In the genomic region with DNA sequence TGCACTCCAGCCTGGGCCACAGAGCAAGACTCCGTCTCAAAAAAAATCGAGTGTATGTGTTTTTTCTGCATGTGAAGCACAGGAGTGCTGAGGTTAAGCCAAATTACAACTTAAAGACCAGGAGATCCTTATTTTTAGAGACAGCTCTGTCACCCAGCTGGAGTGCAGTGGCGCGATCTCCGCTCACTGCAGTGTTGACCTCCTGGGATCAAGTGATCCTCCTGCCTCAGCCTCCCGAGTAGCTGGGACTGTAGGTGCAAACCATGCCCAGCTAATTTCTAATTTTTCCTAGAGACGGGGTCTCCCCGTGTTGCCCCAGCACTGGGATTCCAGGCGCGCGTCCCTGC, we compare ENCODE assay signal across 2 cellular contexts.
TF ChIP-seq lines count a peak whose summit lies in the region.

No MANE protein-coding gene starts in this region.

TF ChIP-seq in SK-N-SH treated with all-trans-retinoic acid at 6 μM for 48 hours, 23 proteins besides CTCF, POLR2A, EP300 and RAD21 (continued from another document):
- no peak for TF ChIP-seq ZC3H10 (CRISPR knock-in tag; IDR thresholded peaks at IDR 0.05)
- TF ChIP-seq, protein P1, sequence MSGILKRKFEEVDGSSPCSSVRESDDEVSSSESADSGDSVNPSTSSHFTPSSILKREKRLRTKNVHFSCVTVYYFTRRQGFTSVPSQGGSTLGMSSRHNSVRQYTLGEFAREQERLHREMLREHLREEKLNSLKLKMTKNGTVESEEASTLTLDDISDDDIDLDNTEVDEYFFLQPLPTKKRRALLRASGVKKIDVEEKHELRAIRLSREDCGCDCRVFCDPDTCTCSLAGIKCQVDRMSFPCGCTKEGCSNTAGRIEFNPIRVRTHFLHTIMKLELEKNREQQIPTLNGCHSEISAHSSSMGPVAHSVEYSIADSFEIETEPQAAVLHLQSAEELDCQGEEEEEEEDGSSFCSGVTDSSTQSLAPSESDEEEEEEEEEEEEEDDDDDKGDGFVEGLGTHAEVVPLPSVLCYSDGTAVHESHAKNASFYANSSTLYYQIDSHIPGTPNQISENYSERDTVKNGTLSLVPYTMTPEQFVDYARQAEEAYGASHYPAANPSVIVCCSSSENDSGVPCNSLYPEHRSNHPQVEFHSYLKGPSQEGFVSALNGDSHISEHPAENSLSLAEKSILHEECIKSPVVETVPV (CRISPR knock-in tag; IDR thresholded peaks at IDR 0.05), result no peak
- no peak for TF ChIP-seq ZFP3 (CRISPR knock-in tag; IDR thresholded peaks at IDR 0.05)
- TF ChIP-seq, protein P2, sequence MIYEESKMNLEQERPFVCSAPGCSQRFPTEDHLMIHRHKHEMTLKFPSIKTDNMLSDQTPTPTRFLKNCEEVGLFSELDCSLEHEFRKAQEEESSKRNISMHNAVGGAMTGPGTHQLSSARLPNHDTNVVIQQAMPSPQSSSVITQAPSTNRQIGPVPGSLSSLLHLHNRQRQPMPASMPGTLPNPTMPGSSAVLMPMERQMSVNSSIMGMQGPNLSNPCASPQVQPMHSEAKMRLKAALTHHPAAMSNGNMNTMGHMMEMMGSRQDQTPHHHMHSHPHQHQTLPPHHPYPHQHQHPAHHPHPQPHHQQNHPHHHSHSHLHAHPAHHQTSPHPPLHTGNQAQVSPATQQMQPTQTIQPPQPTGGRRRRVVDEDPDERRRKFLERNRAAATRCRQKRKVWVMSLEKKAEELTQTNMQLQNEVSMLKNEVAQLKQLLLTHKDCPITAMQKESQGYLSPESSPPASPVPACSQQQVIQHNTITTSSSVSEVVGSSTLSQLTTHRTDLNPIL (CRISPR knock-in tag; IDR thresholded peaks at IDR 0.05; ENCODE audit: low read depth), result no peak
- no peak for TF ChIP-seq OSR1 (CRISPR knock-in tag; IDR thresholded peaks at IDR 0.05)

TF ChIP-seq in SK-N-SH, 30 proteins besides CTCF, POLR2A, EP300 and RAD21 (continued from another document):
- TF ChIP-seq, protein P3, sequence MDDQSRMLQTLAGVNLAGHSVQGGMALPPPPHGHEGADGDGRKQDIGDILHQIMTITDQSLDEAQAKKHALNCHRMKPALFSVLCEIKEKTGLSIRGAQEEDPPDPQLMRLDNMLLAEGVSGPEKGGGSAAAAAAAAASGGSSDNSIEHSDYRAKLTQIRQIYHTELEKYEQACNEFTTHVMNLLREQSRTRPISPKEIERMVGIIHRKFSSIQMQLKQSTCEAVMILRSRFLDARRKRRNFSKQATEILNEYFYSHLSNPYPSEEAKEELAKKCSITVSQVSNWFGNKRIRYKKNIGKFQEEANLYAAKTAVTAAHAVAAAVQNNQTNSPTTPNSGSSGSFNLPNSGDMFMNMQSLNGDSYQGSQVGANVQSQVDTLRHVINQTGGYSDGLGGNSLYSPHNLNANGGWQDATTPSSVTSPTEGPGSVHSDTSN (IDR thresholded peaks at IDR 0.05), result no peak
- no peak for TF ChIP-seq TCF12 (IDR thresholded peaks at IDR 0.05)
- no peak for TF ChIP-seq NRF1 (IDR thresholded peaks at IDR 0.05; ENCODE audit: low read depth, low read length)
- no peak for TF ChIP-seq GABPA (IDR thresholded peaks at IDR 0.05; ENCODE audit: low read depth)
- no peak for TF ChIP-seq MXI1 (IDR thresholded peaks at IDR 0.05; ENCODE audit: low read depth, low read length)
- no peak for TF ChIP-seq POLR2AphosphoS5 (IDR thresholded peaks at IDR 0.05; ENCODE audit: low read depth, low read length)
- no peak for TF ChIP-seq CHD2 (IDR thresholded peaks at IDR 0.05; ENCODE audit: low read length, partially characterized antibody)
- no peak for TF ChIP-seq MEF2A (IDR thresholded peaks at IDR 0.05; ENCODE audit: borderline replicate concordance, low read depth)
- no peak for TF ChIP-seq RXRA (IDR thresholded peaks at IDR 0.05; ENCODE audit: borderline replicate concordance, low read depth)
TF ChIP-seq in SK-N-SH: peak in this region for 0.
